Comparison of ENCODE assay signal across 18 cellular contexts in genomic region chr11:47908198-47908597, GRCh38.
A peak's percentile ranks its signal among the peaks of the same experiment; 100 is the strongest.
DNase-seq lines count a peak whose midpoint lies in the region; ATAC-seq, FAIRE-seq and TF ChIP-seq lines count a peak whose summit lies in the region.
"Had no signal": no experiment of that assay in that cellular context is flagged by ENCODE, and none has a peak within 500 bp of the region (broad histone marks: within the 10 kb centered on the region; RNA-seq: fewer than 3 reads in every experiment).

No MANE protein-coding gene starts in this region.

- no peak overlapping the region for H3K4me3 Mint-ChIP-seq in activated CD8-positive, alpha-beta memory T cell treated with anti-CD3 and anti-CD28 coated beads, Interleukin-2, amount 10 ng/mL, durations not matched to agents 7 days and 5 days
- H3K4me3 Mint-ChIP-seq in stimulated activated effector memory CD8-positive, alpha-beta T cell treated with anti-CD3 and anti-CD28 coated beads, Interleukin-12 subunit alpha, Interleukin-12 subunit beta, amount 100 ng/mL, for 72 hours, result no peak overlapping the region
- H3K4me3 Mint-ChIP-seq in activated CD8-positive, alpha-beta T cell treated with anti-CD3 and anti-CD28 coated beads for 36 hours, result no peak overlapping the region

- H3K36me3 ChIP-seq in endothelial cell of umbilical vein (ENCODE audit: control insufficient read depth in 2 of 2, extremely low read depth in 1 of 2, insufficient read depth in 2 of 2, low read length in 2 of 2), result no peaks in the 10 kb centered on the region

- H3K9me3 ChIP-seq in endothelial cell of umbilical vein (replicated peaks; ENCODE audit: control insufficient read depth, insufficient read depth, low read length), result no peaks in the 10 kb centered on the region
- H3K9me3 ChIP-seq: Caco-2 had no signal

- POLR2A ChIA-PET in endothelial cell of umbilical vein (lab: Charles Lee), result no interaction called here
- POLR2A ChIA-PET in activated CD8-positive, alpha-beta T cell treated with anti-CD3 and anti-CD28 coated beads for 36 hours (lab: Charles Lee), result no interaction called here

- ATAC-seq in activated CD8-positive, alpha-beta memory T cell treated with anti-CD3 and anti-CD28 coated beads, Interleukin-2, amount 10 ng/mL, durations not matched to agents 7 days and 5 days, result peak; percentile 67
- ATAC-seq in stimulated activated effector memory CD8-positive, alpha-beta T cell treated with anti-CD3 and anti-CD28 coated beads, Interleukin-12 subunit alpha, Interleukin-12 subunit beta, amount 100 ng/mL, for 72 hours, result peak; percentile 49
- ATAC-seq in GM19455 (IDR thresholded peaks at IDR 0.05; ENCODE audit: unreplicated experiment), result no peak
- no peak for ATAC-seq in activated CD8-positive, alpha-beta T cell treated with anti-CD3 and anti-CD28 coated beads for 36 hours

- no peak overlapping the region for H3K4me3 ChIP-seq in endothelial cell of umbilical vein (replicated peaks in 1 of 3; ENCODE audit: insufficient read depth in 1 of 3, low read depth in 1 of 3, low read length in 3 of 3)
- H3K4me3 ChIP-seq: skin epidermis had no signal

- no peaks in the 10 kb centered on the region for H3K27me3 ChIP-seq in endothelial cell of umbilical vein (ENCODE audit: control insufficient read depth in 2 of 2, insufficient read depth in 2 of 2, low read length in 2 of 2)

- peak overlapping the region; percentile 3 for H2AFZ ChIP-seq in endothelial cell of umbilical vein (ENCODE audit: low read depth, low read length)

- no peaks in the 10 kb centered on the region for H3K36me3 Mint-ChIP-seq in activated CD8-positive, alpha-beta memory T cell treated with anti-CD3 and anti-CD28 coated beads, Interleukin-2, amount 10 ng/mL, durations not matched to agents 7 days and 5 days
- no peaks in the 10 kb centered on the region for H3K36me3 Mint-ChIP-seq in stimulated activated effector memory CD8-positive, alpha-beta T cell treated with anti-CD3 and anti-CD28 coated beads, Interleukin-12 subunit alpha, Interleukin-12 subunit beta, amount 100 ng/mL, for 72 hours
- H3K36me3 Mint-ChIP-seq in activated CD8-positive, alpha-beta T cell treated with anti-CD3 and anti-CD28 coated beads for 36 hours (ENCODE audit: low read depth), result no peaks in the 10 kb centered on the region
- H3K36me3 Mint-ChIP-seq: naive B cell had no signal

- no peak for TF ChIP-seq POLR2A in endothelial cell of umbilical vein (IDR thresholded peaks at IDR 0.05; ENCODE audit: low read depth, low read length)

- no peaks in the 10 kb centered on the region for H3K79me2 ChIP-seq in endothelial cell of umbilical vein (ENCODE audit: control insufficient read depth, insufficient read depth, low read length)

- BruUV-seq in endothelial cell of umbilical vein (replicated peaks; lab: Mats Ljungman, UMichigan), result no TSS peak

- intact Hi-C loops in endothelial cell of umbilical vein (cut with micrococcal nuclease), result no loop called here
- intact Hi-C loops in activated CD8-positive, alpha-beta T cell treated with anti-CD3 and anti-CD28 coated beads for 36 hours (cut with micrococcal nuclease), result no loop called here

- H3K27ac Mint-ChIP-seq in activated CD8-positive, alpha-beta memory T cell treated with anti-CD3 and anti-CD28 coated beads, Interleukin-2, amount 10 ng/mL, durations not matched to agents 7 days and 5 days, result no peak overlapping the region
- H3K27ac Mint-ChIP-seq in stimulated activated effector memory CD8-positive, alpha-beta T cell treated with anti-CD3 and anti-CD28 coated beads, Interleukin-12 subunit alpha, Interleukin-12 subunit beta, amount 100 ng/mL, for 72 hours, result no peak overlapping the region
- no peak overlapping the region for H3K27ac Mint-ChIP-seq in activated CD8-positive, alpha-beta T cell treated with anti-CD3 and anti-CD28 coated beads for 36 hours
- H3K27ac Mint-ChIP-seq: naive B cell had no signal

- no peak overlapping the region for H3K27ac ChIP-seq in endothelial cell of umbilical vein (ENCODE audit: insufficient read depth, low read depth, low read length)
- H3K27ac ChIP-seq: 22Rv1 had no signal

- peak overlapping the region; percentile 5 for H3K4me2 ChIP-seq in endothelial cell of umbilical vein (ENCODE audit: insufficient read depth, low read length)

- CTCF ChIA-PET in activated CD8-positive, alpha-beta memory T cell treated with anti-CD3 and anti-CD28 coated beads, Interleukin-2, amount 10 ng/mL, durations not matched to agents 7 days and 5 days (lab: Charles Lee), result interaction anchor here (1.0 kb wide), 1 partner anchor 88 kb away, joined by 3 read pairs; no protein-coding TSS in a partner anchor
- CTCF ChIA-PET in endothelial cell of umbilical vein (lab: Charles Lee), result no interaction called here
- CTCF ChIA-PET in activated CD8-positive, alpha-beta T cell treated with anti-CD3 and anti-CD28 coated beads for 36 hours (lab: Charles Lee), result interaction anchor here (1.5 to 2.1 kb wide), 2 partner anchors 8 to 26 kb away, joined by 4 to 6 read pairs; no protein-coding TSS in a partner anchor

- dilution Hi-C loops in endothelial cell of umbilical vein (cut with MboI; ENCODE audit: extremely low pct_ligation_motif_present, low sequenced_read_pairs), result no loop called here

- H3K9me3 Mint-ChIP-seq in activated CD8-positive, alpha-beta memory T cell treated with anti-CD3 and anti-CD28 coated beads, Interleukin-2, amount 10 ng/mL, durations not matched to agents 7 days and 5 days (ENCODE audit: low read depth), result no peaks in the 10 kb centered on the region
- no peaks in the 10 kb centered on the region for H3K9me3 Mint-ChIP-seq in stimulated activated effector memory CD8-positive, alpha-beta T cell treated with anti-CD3 and anti-CD28 coated beads, Interleukin-12 subunit alpha, Interleukin-12 subunit beta, amount 100 ng/mL, for 72 hours
- no peaks in the 10 kb centered on the region for H3K9me3 Mint-ChIP-seq in activated CD8-positive, alpha-beta T cell treated with anti-CD3 and anti-CD28 coated beads for 36 hours
- H3K9me3 Mint-ChIP-seq: naive B cell had no signal

- H4K20me1 ChIP-seq in endothelial cell of umbilical vein (replicated peaks; ENCODE audit: control insufficient read depth, extremely low read depth, insufficient read depth, low read length), result no peaks in the 10 kb centered on the region

- peaks cover 8% of the 10 kb centered on the region for H3K4me1 Mint-ChIP-seq in activated CD8-positive, alpha-beta memory T cell treated with anti-CD3 and anti-CD28 coated beads, Interleukin-2, amount 10 ng/mL, durations not matched to agents 7 days and 5 days
- H3K4me1 Mint-ChIP-seq in stimulated activated effector memory CD8-positive, alpha-beta T cell treated with anti-CD3 and anti-CD28 coated beads, Interleukin-12 subunit alpha, Interleukin-12 subunit beta, amount 100 ng/mL, for 72 hours, result no peaks in the 10 kb centered on the region
- H3K4me1 Mint-ChIP-seq in activated CD8-positive, alpha-beta T cell treated with anti-CD3 and anti-CD28 coated beads for 36 hours (ENCODE audit: low read depth), result peaks cover 2% of the 10 kb centered on the region

- FAIRE-seq in endothelial cell of umbilical vein (lab: Jason Lieb, UNC), result no peak
- FAIRE-seq: astrocyte had no signal

- H3K4me1 ChIP-seq in endothelial cell of umbilical vein (ENCODE audit: control insufficient read depth, extremely low read depth, insufficient read depth, low read length), result peaks cover 15% of the 10 kb centered on the region

- no peak overlapping the region for H3K9ac ChIP-seq in endothelial cell of umbilical vein (replicated peaks; ENCODE audit: extremely low read depth, insufficient read depth, low read length)

- DNase-seq in activated CD8-positive, alpha-beta memory T cell treated with anti-CD3 and anti-CD28 coated beads, Interleukin-2, amount 10 ng/mL, durations not matched to agents 7 days and 5 days, result no peak
- no peak for DNase-seq in activated CD8-positive, alpha-beta memory T cell treated with anti-CD3 and anti-CD28 coated beads, Interleukin-2, amount 50 U/mL, for 48 hours
- peak; percentile 79 for DNase-seq in NOMO-1 treated with dmso at 0.1 percent for 144 hours (lab: John Stamatoyannopoulos, UW; ENCODE audit: unreplicated experiment)
- no peak for DNase-seq in endothelial cell of umbilical vein (ENCODE audit: low read depth, low spot score)
- no peak for DNase-seq in stimulated activated effector memory CD8-positive, alpha-beta T cell treated with anti-CD3 and anti-CD28 coated beads, Interleukin-12 subunit alpha, Interleukin-12 subunit beta, amount 100 ng/mL, for 72 hours (ENCODE audit: low spot score in 2 of 2)
- DNase-seq in C1 segment of cervical spinal cord (lab: John Stamatoyannopoulos, UW), result no peak
- no peak for DNase-seq in activated CD8-positive, alpha-beta T cell treated with anti-CD3 and anti-CD28 coated beads for 36 hours
- DNase-seq: activated CD4-positive, alpha-beta T cell treated with anti-CD3 and anti-CD28 coated beads for 1 hour; Caco-2; effector CD8-positive, alpha-beta T cell; kidney glomerular epithelial cell; naive B cell; NCI-H1092 treated with DMSO at 0.1 percent for 48 hours; NCI-H510A treated with DMSO at 0.1 percent for 48 hours had no signal

- H3K27me3 Mint-ChIP-seq in activated CD8-positive, alpha-beta memory T cell treated with anti-CD3 and anti-CD28 coated beads, Interleukin-2, amount 10 ng/mL, durations not matched to agents 7 days and 5 days, result peaks cover 2% of the 10 kb centered on the region
- no peaks in the 10 kb centered on the region for H3K27me3 Mint-ChIP-seq in activated CD8-positive, alpha-beta T cell treated with anti-CD3 and anti-CD28 coated beads for 36 hours
- H3K27me3 Mint-ChIP-seq: naive B cell had no signal

- no peaks in the 10 kb centered on the region for H3K9me1 ChIP-seq in endothelial cell of umbilical vein (replicated peaks; ENCODE audit: control insufficient read depth, extremely low read depth, insufficient read depth, low read length)

- TF ChIP-seq CTCF in endothelial cell of umbilical vein (IDR thresholded peaks at IDR 0.05; ENCODE audit: extremely low read depth in 1 of 2, insufficient read depth in 1 of 2, low read depth in 1 of 2, low read length in 2 of 2), result no peak
- no peak for TF ChIP-seq CTCF in activated CD8-positive, alpha-beta T cell treated with anti-CD3 and anti-CD28 coated beads for 36 hours (IDR thresholded peaks at IDR 0.05)

TF ChIP-seq in endothelial cell of umbilical vein, 7 proteins besides CTCF, POLR2A, EP300 and RAD21:
- TF ChIP-seq GATA2 (IDR thresholded peaks at IDR 0.05; ENCODE audit: insufficient read depth, insufficient read length, low read depth, low read length), result no peak
- TF ChIP-seq JUN (IDR thresholded peaks at IDR 0.05; ENCODE audit: borderline replicate concordance, insufficient read depth, insufficient read length, low read depth), result no peak
- TF ChIP-seq POLR2AphosphoS5 (IDR thresholded peaks at IDR 0.05; ENCODE audit: insufficient read depth, low read depth, low read length), result no peak
- TF ChIP-seq EZH2 (IDR thresholded peaks at IDR 0.05; ENCODE audit: borderline replicate concordance, low read depth, low read length, severe bottlenecking), result no peak
- no peak for TF ChIP-seq MYC (IDR thresholded peaks at IDR 0.05; ENCODE audit: low read depth, low read length)
- TF ChIP-seq FOS (IDR thresholded peaks at IDR 0.05; ENCODE audit: borderline replicate concordance, insufficient read depth, low read length), result no peak
- no peak for TF ChIP-seq MAX (IDR thresholded peaks at IDR 0.05; ENCODE audit: insufficient read depth, insufficient read length)

Comparison
In these comparisons a context has a peak if more than half of its experiments do, and no peak if none do; other contexts are left out.
1. ATAC-seq: peak in activated CD8-positive, alpha-beta memory T cell treated with anti-CD3 and anti-CD28 coated beads, Interleukin-2, amount 10 ng/mL, durations not matched to agents 7 days and 5 days (single experiment) and stimulated activated effector memory CD8-positive, alpha-beta T cell treated with anti-CD3 and anti-CD28 coated beads, Interleukin-12 subunit alpha, Interleukin-12 subunit beta, amount 100 ng/mL, for 72 hours (single experiment); none in GM19455 (single experiment) and activated CD8-positive, alpha-beta T cell treated with anti-CD3 and anti-CD28 coated beads for 36 hours (single experiment).